Comparison of ENCODE assay signal across 14 cellular contexts in genomic region chr4:184822356-184822755, GRCh38.
"Had no signal": no experiment of that assay in that cellular context is flagged by ENCODE, and none has a peak within 500 bp of the region (broad histone marks: within the 10 kb centered on the region; RNA-seq: fewer than 3 reads in every experiment).

No MANE protein-coding gene starts in this region.

- DNase-seq: activated CD4-positive, alpha-beta T cell treated with anti-CD3 and anti-CD28 coated beads for 1 hour; activated naive CD4-positive, alpha-beta T cell treated with anti-CD3 and anti-CD28 coated beads, Interleukin-2, amount 10 ng/mL, durations not matched to agents 7 days and 5 days; amygdala; brain microvascular endothelial cell; immature natural killer cell; left colon; mesenchymal stem cell; pancreas; small intestine; substantia nigra; trophoblast cell had no signal

- FAIRE-seq: pancreas, small intestine had no signal

- H3K4me3 ChIP-seq: pancreas, SJSA1 had no signal

- H3K27ac Mint-ChIP-seq: immature natural killer cell; stimulated activated effector memory CD8-positive, alpha-beta T cell treated with anti-CD3 and anti-CD28 coated beads, Interleukin-12 subunit alpha, Interleukin-12 subunit beta, amount 100 ng/mL, for 72 hours had no signal

- H3K27ac ChIP-seq: brain microvascular endothelial cell, pancreas, SJSA1 had no signal

- H3K36me3 Mint-ChIP-seq: activated naive CD4-positive, alpha-beta T cell treated with anti-CD3 and anti-CD28 coated beads, Interleukin-2, amount 10 ng/mL, durations not matched to agents 7 days and 5 days; immature natural killer cell had no signal

- ATAC-seq: left colon; pancreas; stimulated activated effector memory CD8-positive, alpha-beta T cell treated with anti-CD3 and anti-CD28 coated beads, Interleukin-12 subunit alpha, Interleukin-12 subunit beta, amount 100 ng/mL, for 72 hours had no signal

- H3K9me3 Mint-ChIP-seq: activated naive CD4-positive, alpha-beta T cell treated with anti-CD3 and anti-CD28 coated beads, Interleukin-2, amount 10 ng/mL, durations not matched to agents 7 days and 5 days; activated T-helper 2 cell treated with anti-CD3 and anti-CD28 coated beads, Interferon-gamma antibody, Interleukin-2, Interleukin-4, amounts not matched to agents 10 μg/mL and 5 μg/mL and 100 μg/mL, durations not matched to agents 14 hours and 24 hours and 36 hours; immature natural killer cell; stimulated activated effector memory CD8-positive, alpha-beta T cell treated with anti-CD3 and anti-CD28 coated beads, Interleukin-12 subunit alpha, Interleukin-12 subunit beta, amount 100 ng/mL, for 72 hours had no signal

- H3K4me3 Mint-ChIP-seq: activated naive CD4-positive, alpha-beta T cell treated with anti-CD3 and anti-CD28 coated beads, Interleukin-2, amount 10 ng/mL, durations not matched to agents 7 days and 5 days; immature natural killer cell; stimulated activated effector memory CD8-positive, alpha-beta T cell treated with anti-CD3 and anti-CD28 coated beads, Interleukin-12 subunit alpha, Interleukin-12 subunit beta, amount 100 ng/mL, for 72 hours had no signal
